Comparison of ENCODE assay signal across 8 cellular contexts in the genomic region with DNA sequence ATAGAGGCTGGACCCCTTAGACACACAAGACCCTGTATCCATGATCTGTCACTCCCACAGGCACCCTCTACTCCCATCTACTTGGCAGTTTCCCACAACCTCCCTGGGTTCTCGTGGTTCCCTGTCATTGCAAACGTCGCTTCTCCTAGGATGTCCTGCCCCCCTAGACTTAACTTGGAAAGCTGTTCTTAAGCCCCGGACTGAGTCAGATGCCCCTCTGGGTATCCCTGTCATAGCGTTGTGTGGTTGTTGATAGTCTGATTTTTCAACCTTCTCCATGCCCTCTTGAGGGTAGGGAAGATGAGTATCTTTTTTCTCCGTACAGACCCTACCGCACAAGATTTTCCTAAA. TPM values are rescaled to one million over a fixed set of nuclear protein-coding genes. Genes with fewer than 3 reads are reported as not detected.
A peak's percentile ranks its signal among the peaks of the same experiment; 100 is the strongest.
DNase-seq lines count a peak whose midpoint lies in the region; ATAC-seq and TF ChIP-seq lines count a peak whose summit lies in the region.

No MANE protein-coding gene starts in this region.

- H3K27me3 ChIP-seq in HUES48 (ENCODE audit: control insufficient read depth, insufficient read depth, low read length) (no peaks in the 10 kb centered on the region), adrenal gland (no peaks in the 10 kb centered on the region), transverse colon (no peaks in the 10 kb centered on the region)

- H3K4me1 ChIP-seq in HUES48 (ENCODE audit: control insufficient read depth, insufficient read depth, low read length), result peaks cover 15% of the 10 kb centered on the region
- H3K4me1 ChIP-seq in adrenal gland (replicated peaks in 1 of 2), result peaks cover 6 to 14% of the 10 kb centered on the region in 2 donors
- peaks cover 6 to 16% (median 11%) of the 10 kb centered on the region in 4 donors for H3K4me1 ChIP-seq in transverse colon

- 9 to 18% (median 11%) methylated on average over 7 of the region's 7 CpGs for WGBS in adrenal gland, 4 donors
- WGBS in transverse colon (ENCODE audit: low coverage in 1 of 2), 2 donors, result 11 to 30% methylated on average over 4 to 7 of the region's 7 CpGs

- TF ChIP-seq EP300 in transverse colon (IDR thresholded peaks at IDR 0.05; ENCODE audit: low read depth), result no peak

- H3K9ac ChIP-seq in HUES48 (ENCODE audit: low read depth, low read length), result no peak overlapping the region

- peak overlapping the region; percentile 95 for H3K27ac ChIP-seq in HUES48 (ENCODE audit: low read depth, low read length)
- H3K27ac ChIP-seq in adrenal gland, result peak overlapping the region in 3 of 5 donors; percentile 57 to 92 (median 73)
- peak overlapping the region; percentile 87 to 95 (median 94) for H3K27ac ChIP-seq in transverse colon

- intact Hi-C loops in adrenal gland (cut with DNase I), result loop anchor here (5.0 to 10.0 kb wide), 2 partner anchors 77 to 360 kb away; a partner anchor contains a TSS
- intact Hi-C loops in transverse colon (cut with DNase I; ENCODE audit: low total_unique reads), result loop anchor here (10.0 kb wide), 1 partner anchor 87 kb away; no protein-coding TSS in a partner anchor

- in situ Hi-C loops in transverse colon (cut with MboI; ENCODE audit: low pct_ligation_motif_present in 1 of 4, low pct_unique_long_range_greater_than_20kb in 1 of 4, low sequenced_read_pairs in 3 of 4), result loop anchor here in 3 of 4 donors (5.0 to 25.0 kb wide), 5 partner anchors 85 to 370 kb away; a partner anchor contains a TSS

- TF ChIP-seq POLR2A in adrenal gland (IDR thresholded peaks at IDR 0.05) (no peak), transverse colon (IDR thresholded peaks at IDR 0.05) (no peak)

- no peak for DNase-seq in activated CD4-positive, CD25-positive, alpha-beta regulatory T cell (lab: John Stamatoyannopoulos, UW)
- DNase-seq in adrenal gland, result no peak
- DNase-seq in left lobe of liver (ENCODE audit: low spot score), result no peak
- DNase-seq in transverse colon, result no peak
- DNase-seq in glomerular visceral epithelial cell (ENCODE audit: extremely low spot score), result no peak
- DNase-seq in central memory CD4-positive, alpha-beta T cell, result no peak

- peaks cover 14% of the 10 kb centered on the region for H3K36me3 ChIP-seq in HUES48 (ENCODE audit: control insufficient read depth, insufficient read depth, low read length)
- H3K36me3 ChIP-seq in adrenal gland (replicated peaks in 1 of 2), result peaks cover 0 to 25% of the 10 kb centered on the region in 2 donors
- peaks cover 0 to 8% (median 2%) of the 10 kb centered on the region in 4 donors for H3K36me3 ChIP-seq in transverse colon

- ATAC-seq in activated CD4-positive, CD25-positive, alpha-beta regulatory T cell treated with anti-CD3 and anti-CD28 coated beads, Interleukin-2, amount 50 U/mL, for 24 hours, result peak; percentile 0
- peak; percentile 23 for ATAC-seq in left lobe of liver

- H3K4me3 ChIP-seq in HUES48 (ENCODE audit: low read depth, low read length) (peak overlapping the region; percentile 14; the same call in 1 of the 2 replicates), adrenal gland (peak overlapping the region in 1 of 4 donors; percentile 82), transverse colon (peak overlapping the region in 3 of 4 donors; percentile 64 to 79 (median 76))

- TF ChIP-seq CTCF in adrenal gland (IDR thresholded peaks at IDR 0.05) (no peak), transverse colon (IDR thresholded peaks at IDR 0.05) (no peak)

- H3K9me3 ChIP-seq in HUES48 (ENCODE audit: control insufficient read depth, insufficient read depth, low read length), result no peaks in the 10 kb centered on the region
- no peaks in the 10 kb centered on the region for H3K9me3 ChIP-seq in adrenal gland (replicated peaks in 1 of 3)
- no peaks in the 10 kb centered on the region for H3K9me3 ChIP-seq in transverse colon

RNA-seq across cellular contexts. Expression of a gene that starts 11.8 kb away (rescaled TPM):
- total RNA-seq in adrenal gland (10 to 100 TPM; 12.6 to 24.4 (median 15.8) TPM), left lobe of liver (19.3 TPM), transverse colon (10 to 100 TPM; 13.0 to 87.9 (median 36.3) TPM)
- 10 to 100 TPM; 13.0 to 18.8 (median 17.6) TPM for polyA plus RNA-seq in adrenal gland

RNA-seq across cellular contexts. Expression of a gene that starts 35.3 kb away (rescaled TPM):
- 10 to 100 TPM in 7 of 8 donors, 1 to 10 TPM in 1; 9.5 to 26.0 (median 18.5) TPM for total RNA-seq in adrenal gland
- polyA plus RNA-seq in adrenal gland, result 10 to 100 TPM; 18.5 to 29.0 (median 22.9) TPM
- total RNA-seq in left lobe of liver, result 8.3 TPM
- total RNA-seq in transverse colon, result 10 to 100 TPM in 2 of 4 donors, 1 to 10 TPM in 2; 4.1 to 25.4 (median 12.4) TPM
